ENCODE assay signal across 28 cellular contexts in genomic region chr15:72153269-72153668, GRCh38. TPM values are rescaled to one million over a fixed set of nuclear protein-coding genes. Genes with fewer than 3 reads are reported as not detected.
DNase-seq lines count a peak whose midpoint lies in the region; ATAC-seq and TF ChIP-seq lines count a peak whose summit lies in the region.
"Had no signal": no experiment of that assay in that cellular context is flagged by ENCODE, and none has a peak within 500 bp of the region (broad histone marks: within the 10 kb centered on the region; RNA-seq: fewer than 3 reads in every experiment).

No MANE protein-coding gene starts in this region.

- H2AK9ac ChIP-seq in IMR-90 (replicated peaks; ENCODE audit: low read depth, low read length, poor library complexity): no peak overlapping the region

- peak; percentile 2 for DNase-seq in DMS153 (lab: John Stamatoyannopoulos, UW)
- no peak for DNase-seq in DMS153 treated with DMSO at 0.1 percent for 48 hours (lab: John Stamatoyannopoulos, UW; ENCODE audit: unreplicated experiment)
- DNase-seq in IMR-90: peak; percentile 13
- DNase-seq in mesothelial cell of epicardium (ENCODE audit: low spot score in 2 of 2, unreplicated experiment in 2 of 2): no peak
- DNase-seq in foreskin fibroblast: no peak
- DNase-seq in T-helper 9 cell: no peak
- DNase-seq: activated CD8-positive, alpha-beta memory T cell treated with anti-CD3 and anti-CD28 coated beads, Interleukin-2, amount 50 U/mL, for 48 hours; activated CD8-positive, alpha-beta T cell treated with anti-CD3 and anti-CD28 coated beads for 36 hours; activated naive CD4-positive, alpha-beta T cell treated with Interleukin-2 at 50 U/mL for 16 hours; hippocampal formation; mucosa of descending colon; NCI-H2081; NCI-H524 treated with DMSO at 0.1 percent for 48 hours; retina; SIG-M5; stimulated activated naive CD4-positive, alpha-beta T cell had no signal

- H3K79me1 ChIP-seq in IMR-90 (ENCODE audit: low read depth in 1 of 2, low read length in 2 of 2): no peaks in the 10 kb centered on the region

- H2BK5ac ChIP-seq in IMR-90 (ENCODE audit: low read depth, low read length, poor library complexity, severe bottlenecking): no peak overlapping the region

- no peaks in the 10 kb centered on the region for H3K27me3 ChIP-seq in IMR-90 (ENCODE audit: control insufficient read depth, insufficient read depth, low read length)
- no peaks in the 10 kb centered on the region for H3K27me3 ChIP-seq in neural cell (ENCODE audit: insufficient read depth, low read depth, low read length)
- H3K27me3 ChIP-seq: BLaER1 treated with 17β-estradiol and CSF1 and Interleukin-3, amounts not matched to agents 10 nM and 100 nM had no signal

- CTCF ChIA-PET in IMR-90 (lab: Yijun Ruan, JAX): interaction anchor here (0.6 to 0.7 kb wide), 2 partner anchors 138 to 352 kb away, joined by 3 to 4 read pairs; no protein-coding TSS in a partner anchor

- no TSS peak for BruUV-seq in IMR-90 (replicated peaks; lab: Mats Ljungman, UMichigan)

- in situ Hi-C loops in IMR-90 (cut with MboI; ENCODE audit: low sequenced_read_pairs): loop anchor here (10.0 kb wide), 1 partner anchor 698 kb away; no protein-coding TSS in a partner anchor

- H3K4me3 ChIP-seq in IMR-90 (ENCODE audit: insufficient read depth, low read depth, low read length) (no peak overlapping the region), neural cell (ENCODE audit: low read length) (no peak overlapping the region), foreskin fibroblast (ENCODE audit: low read depth in 1 of 2, low read length in 2 of 2) (no peak overlapping the region)
- H3K4me3 ChIP-seq: BLaER1 treated with 17β-estradiol and CSF1 and Interleukin-3, amounts not matched to agents 10 nM and 100 nM; lung; mucosa of descending colon; skin epidermis had no signal

- dilution Hi-C loops in IMR-90 (cut with HindIII; ENCODE audit: low sequenced_read_pairs, unreplicated experiment): no loop called here

- H3K27me3 Mint-ChIP-seq in mesothelial cell of epicardium (ENCODE audit: low read depth): no peaks in the 10 kb centered on the region
- H3K27me3 Mint-ChIP-seq: activated CD8-positive, alpha-beta T cell treated with anti-CD3 and anti-CD28 coated beads for 36 hours had no signal

- no peak overlapping the region for H4K5ac ChIP-seq in IMR-90 (ENCODE audit: low read depth, low read length)

- H2AFZ ChIP-seq in IMR-90 (replicated peaks; ENCODE audit: low read length, poor library complexity) (peak overlapping the region; percentile 29), neural cell (ENCODE audit: low read depth, low read length) (no peak overlapping the region)

- H3K27ac ChIP-seq in IMR-90 (ENCODE audit: insufficient read depth, low read length) (no peak overlapping the region), VCaP (peak overlapping the region; percentile 97), neural cell (ENCODE audit: low read length) (peak overlapping the region; percentile 61)
- H3K27ac ChIP-seq: 22Rv1; BLaER1 treated with 17β-estradiol and CSF1 and Interleukin-3, amounts not matched to agents 10 nM and 100 nM; skin epidermis had no signal

- no peak for TF ChIP-seq EP300 in neural cell (conservative IDR thresholded peaks at IDR 0.05; ENCODE audit: poor library complexity, severe bottlenecking)

- H4K8ac ChIP-seq in IMR-90 (ENCODE audit: low read depth in 2 of 2, low read length in 2 of 2): no peak overlapping the region

- 40% methylated on average over 1 of the region's 2 CpGs; no CpG with 5 or more reads in 1 of the 2 experiments for WGBS in IMR-90 (ENCODE audit: extremely low coverage in 2 of 2, insufficient read length in 1 of 2), 2 experiments

- no peaks in the 10 kb centered on the region for H3K9me3 Mint-ChIP-seq in mesothelial cell of epicardium
- H3K9me3 Mint-ChIP-seq: activated CD8-positive, alpha-beta T cell treated with anti-CD3 and anti-CD28 coated beads for 36 hours; activated T-helper 1 cell treated with anti-CD3 and anti-CD28 coated beads, Interleukin-12 subunit alpha, Interleukin-12 subunit beta, Interleukin-2, Interleukin-4 antibody, amounts not matched to agents 30 ng/mL and 10 ng/mL and 1 ng/mL, durations not matched to agents 14 hours and 24 hours and 36 hours; dendritic cell treated with granulocyte-macrophage colony-stimulating factor and Interleukin-4, amounts not matched to agents 40 ng/mL and 50 ng/mL, for 4 days; natural killer cell treated with Interleukin-12 subunit alpha and Interleukin-12 subunit beta and Interleukin-15 and Interleukin-18, amount 100 ng/mL, for 72 hours; T-helper 2 cell treated with Interferon-gamma antibody and Interleukin-4, amounts not matched to agents 5 μg/mL and 100 μg/mL, for 36 hours had no signal

- H3F3A ChIP-seq in neural cell (ENCODE audit: insufficient read depth, low read length, poor library complexity, severe bottlenecking): no peaks in the 10 kb centered on the region

- no peak overlapping the region for H2AK5ac ChIP-seq in IMR-90 (ENCODE audit: low read depth, low read length)

- H2BK15ac ChIP-seq in IMR-90 (ENCODE audit: low read depth, low read length): no peak overlapping the region

- no peak overlapping the region for H3K4ac ChIP-seq in IMR-90 (ENCODE audit: low read depth, low read length)

- TF ChIP-seq RAD21 in IMR-90 (IDR thresholded peaks at IDR 0.05; ENCODE audit: low read length): no peak
- no peak for TF ChIP-seq RAD21 in neural cell (conservative IDR thresholded peaks at IDR 0.05)

- H3K36me3 ChIP-seq in IMR-90 (ENCODE audit: control insufficient read depth, insufficient read depth, low read length) (no peaks in the 10 kb centered on the region), neural cell (ENCODE audit: insufficient read depth, low read length) (no peaks in the 10 kb centered on the region)
- H3K36me3 ChIP-seq: BLaER1 treated with 17β-estradiol and CSF1 and Interleukin-3, amounts not matched to agents 10 nM and 100 nM had no signal

- POLR2A ChIA-PET in IMR-90 (lab: Charles Lee; ENCODE audit: unreplicated experiment): no interaction called here

- H3K4me3 Mint-ChIP-seq in mesothelial cell of epicardium: no peak overlapping the region
- H3K4me3 Mint-ChIP-seq: activated CD8-positive, alpha-beta T cell treated with anti-CD3 and anti-CD28 coated beads for 36 hours; activated T-helper 1 cell treated with anti-CD3 and anti-CD28 coated beads, Interleukin-12 subunit alpha, Interleukin-12 subunit beta, Interleukin-2, Interleukin-4 antibody, amounts not matched to agents 30 ng/mL and 10 ng/mL and 1 ng/mL, durations not matched to agents 14 hours and 24 hours and 36 hours; dendritic cell treated with granulocyte-macrophage colony-stimulating factor and Interleukin-4, amounts not matched to agents 40 ng/mL and 50 ng/mL, for 4 days; natural killer cell treated with Interleukin-12 subunit alpha and Interleukin-12 subunit beta and Interleukin-15 and Interleukin-18, amount 100 ng/mL, for 72 hours; T-helper 2 cell treated with Interferon-gamma antibody and Interleukin-4, amounts not matched to agents 5 μg/mL and 100 μg/mL, for 36 hours had no signal

- TF ChIP-seq CTCF in IMR-90 (conservative IDR thresholded peaks at IDR 0.05; ENCODE audit: low read depth, low read length): no peak
- TF ChIP-seq CTCF in VCaP (conservative IDR thresholded peaks at IDR 0.05): no peak
- no peak for TF ChIP-seq CTCF in neural cell (IDR thresholded peaks at IDR 0.05; ENCODE audit: poor library complexity, severe bottlenecking)
- no peak for TF ChIP-seq CTCF in mesothelial cell of epicardium (IDR thresholded peaks at IDR 0.05; ENCODE audit: unreplicated experiment)
- no peak for TF ChIP-seq CTCF in foreskin fibroblast (IDR thresholded peaks at IDR 0.05; ENCODE audit: low read depth, low read length)

- peaks cover 8% of the 10 kb centered on the region; the same call in 1 of the 2 replicates for H3K4me1 ChIP-seq in IMR-90 (ENCODE audit: control insufficient read depth, insufficient read depth, low read length)

- H3K9ac ChIP-seq in IMR-90 (ENCODE audit: low read depth, low read length) (no peak overlapping the region), neural cell (ENCODE audit: low read length) (no peak overlapping the region)
- H3K9ac ChIP-seq: BLaER1 treated with 17β-estradiol and CSF1 and Interleukin-3, amounts not matched to agents 10 nM and 100 nM had no signal

- H3K14ac ChIP-seq in IMR-90 (replicated peaks; ENCODE audit: low read depth, low read length): no peak overlapping the region

- ATAC-seq in IMR-90 (ENCODE audit: low read depth): peak; percentile 33
- ATAC-seq: activated CD8-positive, alpha-beta T cell treated with anti-CD3 and anti-CD28 coated beads for 36 hours; mucosa of descending colon; natural killer cell treated with Interleukin-12 subunit alpha and Interleukin-12 subunit beta and Interleukin-15 and Interleukin-18, amount 100 ng/mL, for 72 hours had no signal

- H3K4me1 Mint-ChIP-seq in mesothelial cell of epicardium: peaks cover 18% of the 10 kb centered on the region

- H3K79me2 ChIP-seq in neural cell (replicated peaks; ENCODE audit: insufficient read depth, low read length): no peaks in the 10 kb centered on the region

- no peaks in the 10 kb centered on the region for H3K9me1 ChIP-seq in IMR-90 (ENCODE audit: insufficient read depth, low read length)

- H3K4me2 ChIP-seq in IMR-90 (ENCODE audit: low read depth, low read length): no peak overlapping the region
- peak overlapping the region; percentile 10 for H3K4me2 ChIP-seq in neural cell (ENCODE audit: low read length)
- H3K4me2 ChIP-seq: BLaER1 treated with 17β-estradiol and CSF1 and Interleukin-3, amounts not matched to agents 10 nM and 100 nM had no signal

- no peak overlapping the region for H3K18ac ChIP-seq in IMR-90 (ENCODE audit: low read depth, low read length)

- H3K27ac Mint-ChIP-seq in mesothelial cell of epicardium: no peak overlapping the region
- H3K27ac Mint-ChIP-seq: activated CD8-positive, alpha-beta T cell treated with anti-CD3 and anti-CD28 coated beads for 36 hours; activated T-helper 1 cell treated with anti-CD3 and anti-CD28 coated beads, Interleukin-12 subunit alpha, Interleukin-12 subunit beta, Interleukin-2, Interleukin-4 antibody, amounts not matched to agents 30 ng/mL and 10 ng/mL and 1 ng/mL, durations not matched to agents 14 hours and 24 hours and 36 hours; dendritic cell treated with granulocyte-macrophage colony-stimulating factor and Interleukin-4, amounts not matched to agents 40 ng/mL and 50 ng/mL, for 4 days; natural killer cell treated with Interleukin-12 subunit alpha and Interleukin-12 subunit beta and Interleukin-15 and Interleukin-18, amount 100 ng/mL, for 72 hours; T-helper 2 cell treated with Interferon-gamma antibody and Interleukin-4, amounts not matched to agents 5 μg/mL and 100 μg/mL, for 36 hours had no signal

- peaks cover 1% of the 10 kb centered on the region for H3K36me3 Mint-ChIP-seq in mesothelial cell of epicardium
- H3K36me3 Mint-ChIP-seq: natural killer cell treated with Interleukin-12 subunit alpha and Interleukin-12 subunit beta and Interleukin-15 and Interleukin-18, amount 100 ng/mL, for 72 hours had no signal

- no peak overlapping the region for H2BK20ac ChIP-seq in IMR-90 (ENCODE audit: low read depth, low read length)

- H4K91ac ChIP-seq in IMR-90 (ENCODE audit: insufficient read depth, low read depth, low read length): no peak overlapping the region

- H3K9me3 ChIP-seq in IMR-90 (ENCODE audit: control insufficient read depth, insufficient read depth, low read length) (no peaks in the 10 kb centered on the region), neural cell (ENCODE audit: low read length) (no peaks in the 10 kb centered on the region)
- H3K9me3 ChIP-seq: BLaER1 treated with 17β-estradiol and CSF1 and Interleukin-3, amounts not matched to agents 10 nM and 100 nM; mucosa of descending colon had no signal

- intact Hi-C loops in IMR-90 (cut with micrococcal nuclease): loop anchor here (10.0 kb wide), 1 partner anchor 308 kb away; no protein-coding TSS in a partner anchor

- H2BK120ac ChIP-seq in IMR-90 (ENCODE audit: low read depth, low read length): no peak overlapping the region

- H3K9me2 ChIP-seq in neural cell (ENCODE audit: insufficient read depth, low read length): no peaks in the 10 kb centered on the region

- H3K23ac ChIP-seq in IMR-90 (ENCODE audit: low read depth, low read length): no peak overlapping the region

- H3K56ac ChIP-seq in IMR-90 (ENCODE audit: extremely low read depth, insufficient read depth, low read length): no peak overlapping the region

- no peaks in the 10 kb centered on the region for H4K20me1 ChIP-seq in IMR-90 (ENCODE audit: insufficient read depth, low read length)
- no peaks in the 10 kb centered on the region for H4K20me1 ChIP-seq in neural cell (ENCODE audit: insufficient read depth)
- H4K20me1 ChIP-seq: BLaER1 treated with 17β-estradiol and CSF1 and Interleukin-3, amounts not matched to agents 10 nM and 100 nM had no signal

- TF ChIP-seq POLR2A in IMR-90 (IDR thresholded peaks at IDR 0.05; ENCODE audit: low read depth, low read length): no peak

RNA-seq across cellular contexts. Expression of gene SENP8, which starts 35.1 kb away (rescaled TPM):
- total RNA-seq in IMR-90 (2012; rRNA removed) (2.9 and 3.1 TPM in 2 replicates), mesothelial cell of epicardium (3.7 to 5.3 TPM (median 4.7 TPM) in 3 replicates)
- polyA plus RNA-seq in IMR-90 (2012; rRNA removed) (1.6 and 1.9 TPM in 2 replicates), neural cell (3.2 and 7.4 TPM in 2 replicates)
- 0.38 and 0.51 TPM in 2 replicates for polyA plus RNA-seq in IMR-90 (2012; cell fraction: cytosol; rRNA removed)
- polyA plus RNA-seq in IMR-90 (2012; cell fraction: nucleus; rRNA removed; ENCODE audit: low replicate concordance): 0.22 and 1.3 TPM in 2 replicates
- polyA minus RNA-seq in neural cell: 9.3 and 10.8 TPM in 2 replicates

RNA-seq across cellular contexts. Expression of gene MYO9A, which starts 35.3 kb away (rescaled TPM):
- total RNA-seq in IMR-90 (2012; rRNA removed): 49.2 and 49.5 TPM in 2 replicates
- 6.0 and 7.9 TPM in 2 replicates for polyA plus RNA-seq in IMR-90 (2012; rRNA removed)
- polyA plus RNA-seq in IMR-90 (2012; cell fraction: cytosol; rRNA removed): 1.8 and 6.6 TPM in 2 replicates
- polyA plus RNA-seq in IMR-90 (2012; cell fraction: nucleus; rRNA removed; ENCODE audit: low replicate concordance): 3.0 and 16.0 TPM in 2 replicates
- 20.7 and 22.7 TPM in 2 replicates for polyA plus RNA-seq in neural cell
- 117 and 151 TPM in 2 replicates for polyA minus RNA-seq in neural cell
- total RNA-seq in mesothelial cell of epicardium: 70.1 to 86.1 TPM (median 79.5 TPM) in 3 replicates

RNA-seq across cellular contexts. Expression of gene GRAMD2A, which starts 44.3 kb away (rescaled TPM):
- total RNA-seq in IMR-90 (2012; rRNA removed): under 0.01 and 0.18 TPM in 2 replicates
- polyA plus RNA-seq in IMR-90 (2012; rRNA removed): 0.14 TPM in 1 of 2 replicates, not detected in the other
- 0.02 TPM in 1 of 2 replicates, not detected in the other for polyA plus RNA-seq in IMR-90 (2012; cell fraction: cytosol; rRNA removed)
- polyA plus RNA-seq in IMR-90 (2012; cell fraction: nucleus; rRNA removed; ENCODE audit: low replicate concordance): 0.07 and 0.16 TPM in 2 replicates
- polyA plus RNA-seq in neural cell: 1.9 and 3.2 TPM in 2 replicates
- 2.1 and 2.9 TPM in 2 replicates for polyA minus RNA-seq in neural cell
- 2.0 to 3.5 TPM (median 2.6 TPM) in 3 replicates for total RNA-seq in mesothelial cell of epicardium
- total RNA-seq: activated CD8-positive, alpha-beta T cell treated with anti-CD3 and anti-CD28 coated beads for 36 hours; Daoy; natural killer cell treated with Interleukin-12 subunit alpha and Interleukin-12 subunit beta and Interleukin-15 and Interleukin-18, amount 100 ng/mL, for 72 hours; osteocyte had no signal

Comparison
In these comparisons a context has a peak if more than half of its experiments do, and no peak if none do; other contexts are left out.
1. DNase-seq: peak in DMS153 (single experiment) and IMR-90 (single experiment); none in DMS153 treated with DMSO at 0.1 percent for 48 hours (single experiment), mesothelial cell of epicardium (0 of 2), foreskin fibroblast (0 of 2) and T-helper 9 cell (single experiment).